27 cellular contexts compared by ENCODE assay signal in genomic region chr16:22400899-22401298, GRCh38. TPM values are rescaled to one million over a fixed set of nuclear protein-coding genes. Genes with fewer than 3 reads are reported as not detected.
A peak's percentile ranks its signal among the peaks of the same experiment; 100 is the strongest.
DNase-seq lines count a peak whose midpoint lies in the region; ATAC-seq and TF ChIP-seq lines count a peak whose summit lies in the region.
"Had no signal": no experiment of that assay in that cellular context is flagged by ENCODE, and none has a peak within 500 bp of the region (broad histone marks: within the 10 kb centered on the region; RNA-seq: fewer than 3 reads in every experiment).

No MANE protein-coding gene starts in this region.

- H3K27me3 Mint-ChIP-seq in activated naive CD4-positive, alpha-beta T cell treated with anti-CD3 and anti-CD28 coated beads for 36 hours (ENCODE audit: low read depth), result no peaks in the 10 kb centered on the region
- no peaks in the 10 kb centered on the region for H3K27me3 Mint-ChIP-seq in activated T-cell treated with anti-CD3 and anti-CD28 coated beads, Interleukin-2, amount 50 U/mL, for 72 hours (ENCODE audit: low read depth)
- H3K27me3 Mint-ChIP-seq: CD4-positive, alpha-beta memory T cell; dendritic cell treated with granulocyte-macrophage colony-stimulating factor and Interleukin-4, amounts not matched to agents 40 ng/mL and 50 ng/mL, for 4 days had no signal

- H3K36me3 Mint-ChIP-seq in activated naive CD4-positive, alpha-beta T cell treated with anti-CD3 and anti-CD28 coated beads for 36 hours (ENCODE audit: low read depth), result peaks cover under 1% of the 10 kb centered on the region
- no peaks in the 10 kb centered on the region for H3K36me3 Mint-ChIP-seq in activated T-cell treated with anti-CD3 and anti-CD28 coated beads, Interleukin-2, amount 50 U/mL, for 72 hours (ENCODE audit: insufficient read depth in 2 of 2)
- H3K36me3 Mint-ChIP-seq: brain had no signal

- no peak overlapping the region for H3K4me3 Mint-ChIP-seq in activated naive CD4-positive, alpha-beta T cell treated with anti-CD3 and anti-CD28 coated beads for 36 hours
- no peak overlapping the region for H3K4me3 Mint-ChIP-seq in activated T-cell treated with anti-CD3 and anti-CD28 coated beads, Interleukin-2, amount 50 U/mL, for 72 hours
- H3K4me3 Mint-ChIP-seq: brain; CD4-positive, alpha-beta memory T cell; dendritic cell treated with granulocyte-macrophage colony-stimulating factor and Interleukin-4, amounts not matched to agents 40 ng/mL and 50 ng/mL, for 4 days had no signal

- intact Hi-C loops in activated naive CD4-positive, alpha-beta T cell treated with anti-CD3 and anti-CD28 coated beads for 36 hours (cut with micrococcal nuclease), result no loop called here

- no peak for DNase-seq in activated naive CD4-positive, alpha-beta T cell treated with anti-CD3 and anti-CD28 coated beads for 36 hours
- no peak for DNase-seq in activated naive CD4-positive, alpha-beta T cell treated with anti-CD3 and anti-CD28 coated beads, Interleukin-2, amount 50 U/mL, for 16 hours
- DNase-seq in NB4 (ENCODE audit: low read depth) (peak; percentile 6), UCSD-AML1 (lab: John Stamatoyannopoulos, UW; ENCODE audit: unreplicated experiment) (peak; percentile 12), omental fat pad (ENCODE audit: low spot score) (no peak)
- DNase-seq in activated T-cell treated with anti-CD3 and anti-CD28 coated beads, Interleukin-2, amount 50 U/mL, for 72 hours, result no peak
- DNase-seq: activated CD4-positive, CD25-positive, alpha-beta regulatory T cell; activated naive CD4-positive, alpha-beta T cell; CD4-positive, alpha-beta memory T cell; erythroblast; H7; mesendoderm; NCI-H1092 treated with DMSO at 0.1 percent for 48 hours; NCI-H1694 treated with DMSO at 0.1 percent for 48 hours; NCI-H82; posterior cingulate gyrus; stimulated activated naive CD8-positive, alpha-beta T cell treated with anti-CD3 and anti-CD28 coated beads, Interleukin-15, Interleukin-2, amounts not matched to agents 100 U/mL and 50 U/mL, for 24 hours; testis had no signal

- no peaks in the 10 kb centered on the region for H3K9me3 Mint-ChIP-seq in activated naive CD4-positive, alpha-beta T cell treated with anti-CD3 and anti-CD28 coated beads for 36 hours
- H3K9me3 Mint-ChIP-seq in activated T-cell treated with anti-CD3 and anti-CD28 coated beads, Interleukin-2, amount 50 U/mL, for 72 hours, result no peaks in the 10 kb centered on the region
- H3K9me3 Mint-ChIP-seq: brain; CD4-positive, alpha-beta memory T cell; dendritic cell treated with granulocyte-macrophage colony-stimulating factor and Interleukin-4, amounts not matched to agents 40 ng/mL and 50 ng/mL, for 4 days had no signal

- CTCF ChIA-PET in activated naive CD4-positive, alpha-beta T cell treated with anti-CD3 and anti-CD28 coated beads for 36 hours (lab: Charles Lee), result no interaction called here

- TF ChIP-seq CTCF in NB4 (IDR thresholded peaks at IDR 0.05; ENCODE audit: low read depth, low read length), result no peak
- no peak for TF ChIP-seq CTCF in omental fat pad (IDR thresholded peaks at IDR 0.05)

- H3K27ac Mint-ChIP-seq in activated naive CD4-positive, alpha-beta T cell treated with anti-CD3 and anti-CD28 coated beads for 36 hours, result peak overlapping the region; percentile 36
- no peak overlapping the region for H3K27ac Mint-ChIP-seq in activated T-cell treated with anti-CD3 and anti-CD28 coated beads, Interleukin-2, amount 50 U/mL, for 72 hours
- H3K27ac Mint-ChIP-seq: brain; dendritic cell treated with granulocyte-macrophage colony-stimulating factor and Interleukin-4, amounts not matched to agents 40 ng/mL and 50 ng/mL, for 4 days had no signal

- peaks cover under 1% of the 10 kb centered on the region for H3K4me1 Mint-ChIP-seq in activated naive CD4-positive, alpha-beta T cell treated with anti-CD3 and anti-CD28 coated beads for 36 hours (ENCODE audit: low read depth)
- H3K4me1 Mint-ChIP-seq in activated T-cell treated with anti-CD3 and anti-CD28 coated beads, Interleukin-2, amount 50 U/mL, for 72 hours (ENCODE audit: low read depth), result peaks cover 2% of the 10 kb centered on the region

- no peak for ATAC-seq in GM19455 (IDR thresholded peaks at IDR 0.05; ENCODE audit: unreplicated experiment)
- no peak for ATAC-seq in activated T-cell treated with anti-CD3 and anti-CD28 coated beads, Interleukin-2, amount 50 U/mL, for 72 hours (replicated peaks in 1 of 2)
- no peak for ATAC-seq in HG02678 (IDR thresholded peaks at IDR 0.05; ENCODE audit: unreplicated experiment)
- ATAC-seq in omental fat pad (ENCODE audit: low FRiP score), result no peak
- ATAC-seq: A549; Right ventricle myocardium inferior; stimulated activated naive CD8-positive, alpha-beta T cell treated with anti-CD3 and anti-CD28 coated beads, Interleukin-15, Interleukin-2, amounts not matched to agents 100 U/mL and 50 U/mL, for 24 hours had no signal

- no peak overlapping the region for H3K4me3 ChIP-seq in NB4 (ENCODE audit: low read depth, low read length)
- H3K4me3 ChIP-seq: A549, adrenal gland, right atrium auricular region, smooth muscle cell, testis had no signal

- no peak for TF ChIP-seq POLR2A in NB4 (IDR thresholded peaks at IDR 0.05; ENCODE audit: extremely low read depth, insufficient read length)

RNA-seq across cellular contexts. Expression of gene CDR2, which starts 26.5 kb away (rescaled TPM):
- total RNA-seq in activated naive CD4-positive, alpha-beta T cell treated with anti-CD3 and anti-CD28 coated beads for 36 hours, result 10 to 100 TPM; 42.5 to 42.8 TPM
- total RNA-seq in activated T-cell treated with anti-CD3 and anti-CD28 coated beads, Interleukin-2, amount 50 U/mL, for 72 hours, result 10 to 100 TPM; 50.0 to 57.2 TPM
- 10 to 100 TPM; 20.1 to 26.8 (median 25.3) TPM for total RNA-seq in omental fat pad

Comparison
In these comparisons a context has a peak if more than half of its experiments do, and no peak if none do; other contexts are left out.
1. DNase-seq: peak in NB4 (single experiment) and UCSD-AML1 (single experiment); none in activated naive CD4-positive, alpha-beta T cell treated with anti-CD3 and anti-CD28 coated beads for 36 hours (single experiment), activated naive CD4-positive, alpha-beta T cell treated with anti-CD3 and anti-CD28 coated beads, Interleukin-2, amount 50 U/mL, for 16 hours (single experiment), activated T-cell treated with anti-CD3 and anti-CD28 coated beads, Interleukin-2, amount 50 U/mL, for 72 hours (0 of 2) and omental fat pad (single experiment).